In genomic region chr22:32204856-32205722, GRCh38 we compare ENCODE assay signal across 8 cellular contexts. TPM values are rescaled to one million over a fixed set of nuclear protein-coding genes. Genes with fewer than 3 reads are reported as not detected.
DNase-seq lines count a peak whose midpoint lies in the region; ATAC-seq and TF ChIP-seq lines count a peak whose summit lies in the region.

TSS of gene RFPL2 (minus strand) at chr22:32205073. CDS start at chr22:32202451, 2,622 bp downstream.

- H3K4me3 ChIP-seq in right atrium auricular region (peak within 1 kb of the TSS in 1 of 2 donors; percentile 38), NT2/D1 (ENCODE audit: insufficient read length, low read depth) (peak within 1 kb of the TSS; percentile 40), breast epithelium (peak within 1 kb of the TSS in 2 of 3 donors; percentile 28 to 48), kidney epithelial cell (ENCODE audit: low read depth, low read length) (peak within 1 kb of the TSS; percentile 15)

- peak; percentile 60 for ATAC-seq in Right ventricle myocardium superior (ENCODE audit: poor library complexity)

- TF ChIP-seq POLR2A in breast epithelium (IDR thresholded peaks at IDR 0.05), result no peak

- no peak for DNase-seq in Right ventricle myocardium superior
- DNase-seq in right atrium auricular region (ENCODE audit: low spot score), result no peak
- DNase-seq in NT2/D1 (ENCODE audit: low read depth, low spot score), result peak; percentile 39
- no peak for DNase-seq in breast epithelium (ENCODE audit: low spot score in 2 of 2)
- no peak for DNase-seq in kidney epithelial cell (ENCODE audit: low read depth)
- no peak for DNase-seq in GF-D8 (lab: John Stamatoyannopoulos, UW)
- no peak for DNase-seq in GM10266 (ENCODE audit: extremely low spot score)

- H3K9ac ChIP-seq in NT2/D1 (ENCODE audit: insufficient read length, low read depth), result peak within 1 kb of the TSS; percentile 42

- intact Hi-C loops in Right ventricle myocardium superior (cut with DNase I) (loop anchor here (10.0 kb wide), 1 partner anchor 230 kb away; no protein-coding TSS in a partner anchor), breast epithelium (cut with DNase I; ENCODE audit: low total_unique reads) (no loop called here)

- H3K27me3 ChIP-seq in right atrium auricular region, result no peaks in the 10 kb centered on the region
- H3K27me3 ChIP-seq in NT2/D1 (ENCODE audit: insufficient read depth, insufficient read length), result peaks cover 38% of the 10 kb centered on the region
- peaks cover 0 to 39% of the 10 kb centered on the region in 2 donors for H3K27me3 ChIP-seq in breast epithelium
- peaks cover 27% of the 10 kb centered on the region for H3K27me3 ChIP-seq in kidney epithelial cell (ENCODE audit: control insufficient read depth, insufficient read depth, low read length)

- TF ChIP-seq CTCF in right atrium auricular region (IDR thresholded peaks at IDR 0.05) (no peak), breast epithelium (IDR thresholded peaks at IDR 0.05) (no peak), kidney epithelial cell (IDR thresholded peaks at IDR 0.05; ENCODE audit: insufficient read depth, low read length, poor library complexity, severe bottlenecking) (no peak), GM10266 (IDR thresholded peaks at IDR 0.05; ENCODE audit: control insufficient read depth, insufficient read depth, low read depth, missing control alignments) (no peak)

- H3K27ac ChIP-seq in right atrium auricular region, result no peak within 1 kb of the TSS
- H3K27ac ChIP-seq in breast epithelium, result no peak within 1 kb of the TSS
- peak within 1 kb of the TSS; percentile 50 for H3K27ac ChIP-seq in temporal lobe (ENCODE audit: low read depth, low read length)

- peaks cover 0 to 16% of the 10 kb centered on the region in 2 donors for H3K4me1 ChIP-seq in right atrium auricular region
- peaks cover 8% of the 10 kb centered on the region for H3K4me1 ChIP-seq in NT2/D1 (ENCODE audit: insufficient read depth, insufficient read length)
- peaks cover 0 to 2% of the 10 kb centered on the region in 2 donors for H3K4me1 ChIP-seq in breast epithelium

- no peaks in the 10 kb centered on the region for H3K9me3 ChIP-seq in right atrium auricular region
- peaks cover 26% of the 10 kb centered on the region; the same call in 1 of the 2 replicates for H3K9me3 ChIP-seq in NT2/D1 (ENCODE audit: insufficient read depth, low read length)
- H3K9me3 ChIP-seq in breast epithelium, result no peaks in the 10 kb centered on the region

- H3K36me3 ChIP-seq in right atrium auricular region (no peaks in the 10 kb centered on the region), NT2/D1 (ENCODE audit: insufficient read depth, insufficient read length, low read length) (no peaks in the 10 kb centered on the region), breast epithelium (no peaks in the 10 kb centered on the region), kidney epithelial cell (ENCODE audit: control insufficient read depth, insufficient read depth, low read length) (no peaks in the 10 kb centered on the region)

RNA-seq across cellular contexts. Expression of gene RFPL2, which starts in this region (rescaled TPM):
- not detected for total RNA-seq in Right ventricle myocardium superior
- total RNA-seq in right atrium auricular region, result not detected
- under 1 TPM in 1 of 3 donors, not detected in 2; 0.29 TPM for total RNA-seq in breast epithelium
- not detected in 2 replicates for total RNA-seq in kidney epithelial cell
- 0.49 TPM for total RNA-seq in temporal lobe

Comparison
In these comparisons a context has a peak if more than half of its experiments do, and no peak if none do; other contexts are left out.
1. Peak in ATAC-seq in Right ventricle myocardium superior; RNA of the gene not detected or under 1 TPM.